ENCODE assay signal across 10 cellular contexts in genomic region chr19:57302020-57302465, GRCh38. TPM values are rescaled to one million over a fixed set of nuclear protein-coding genes. Genes with fewer than 3 reads are reported as not detected.
DNase-seq lines count a peak whose midpoint lies in the region; ATAC-seq lines count a peak whose summit lies in the region.
"Had no signal": no experiment of that assay in that cellular context is flagged by ENCODE, and none has a peak within 500 bp of the region (broad histone marks: within the 10 kb centered on the region; RNA-seq: fewer than 3 reads in every experiment).

No MANE protein-coding gene starts in this region.

- no peaks in the 10 kb centered on the region for H3K27me3 Mint-ChIP-seq in activated naive CD8-positive, alpha-beta T cell treated with anti-CD3 and anti-CD28 coated beads for 36 hours

- H3K9me3 Mint-ChIP-seq in activated naive CD8-positive, alpha-beta T cell treated with anti-CD3 and anti-CD28 coated beads for 36 hours: peaks cover 27% of the 10 kb centered on the region

- H3K27ac Mint-ChIP-seq in activated naive CD8-positive, alpha-beta T cell treated with anti-CD3 and anti-CD28 coated beads for 36 hours: no peak overlapping the region

- H3K27me3 ChIP-seq in esophagus (ENCODE audit: control insufficient read depth in 1 of 2, insufficient read depth in 2 of 2, low read length in 2 of 2): no peaks in the 10 kb centered on the region

- DNase-seq in ELR (ENCODE audit: low read depth) (peak; percentile 88), NCI-H226 (peak; percentile 99), sciatic nerve (ENCODE audit: low spot score) (no peak), NCI-H446 treated with DMSO at 0.1 percent for 48 hours (lab: John Stamatoyannopoulos, UW) (no peak), activated gamma-delta T cell (lab: John Stamatoyannopoulos, UW) (no peak)
- no peak for DNase-seq in activated naive CD8-positive, alpha-beta T cell treated with anti-CD3 and anti-CD28 coated beads for 36 hours
- DNase-seq: activated naive CD4-positive, alpha-beta T cell; SHP77 treated with DMSO at 0.1 percent for 48 hours had no signal

- H3K4me3 Mint-ChIP-seq in activated naive CD8-positive, alpha-beta T cell treated with anti-CD3 and anti-CD28 coated beads for 36 hours: no peak overlapping the region

- intact Hi-C loops in sciatic nerve (cut with DNase I): no loop called here

- H3K27ac ChIP-seq in esophagus (ENCODE audit: low read depth in 2 of 2, low read length in 1 of 2): peak overlapping the region; percentile 90 to 96

- peaks cover 76% of the 10 kb centered on the region for H3K36me3 Mint-ChIP-seq in activated naive CD8-positive, alpha-beta T cell treated with anti-CD3 and anti-CD28 coated beads for 36 hours

- no peaks in the 10 kb centered on the region for H3K9me3 ChIP-seq in esophagus (ENCODE audit: control insufficient read depth in 2 of 2, insufficient read depth in 1 of 2, low read depth in 1 of 2, low read length in 1 of 2)

- H3K4me3 ChIP-seq in esophagus (ENCODE audit: low read depth in 1 of 2, low read length in 2 of 2): no peak overlapping the region

- H3K36me3 ChIP-seq in esophagus (ENCODE audit: control insufficient read depth in 2 of 2, insufficient read depth in 2 of 2, low read length in 1 of 2): peaks cover 0 to 8% of the 10 kb centered on the region in 2 donors

- peaks cover 10% of the 10 kb centered on the region for H3K4me1 Mint-ChIP-seq in activated naive CD8-positive, alpha-beta T cell treated with anti-CD3 and anti-CD28 coated beads for 36 hours

- 46 to 55% methylated on average over 1 of the region's 1 CpG for WGBS in esophagus, 2 donors

- H3K4me1 ChIP-seq in esophagus (ENCODE audit: control insufficient read depth in 2 of 2, insufficient read depth in 2 of 2, low read length in 1 of 2): peaks cover 8 to 18% of the 10 kb centered on the region in 2 donors

- ATAC-seq in sciatic nerve (peak; percentile 32), GM21619 (IDR thresholded peaks at IDR 0.05; ENCODE audit: unreplicated experiment) (no peak)

RNA-seq across cellular contexts. Expression of gene ZNF543, which starts 18.2 kb away (rescaled TPM):
- 1 to 10 TPM; 1.4 to 2.6 TPM for polyA plus RNA-seq in esophagus
- 7.0 TPM for total RNA-seq in sciatic nerve
- total RNA-seq in activated naive CD8-positive, alpha-beta T cell treated with anti-CD3 and anti-CD28 coated beads for 36 hours: 1 to 10 TPM; 8.2 to 8.4 TPM

RNA-seq across cellular contexts. Expression of gene ZNF460, which starts 21.8 kb away (rescaled TPM):
- polyA plus RNA-seq in esophagus: 1 to 10 TPM in 1 of 2 donors, under 1 TPM in 1; 0.75 to 3.8 TPM
- 80.5 TPM for total RNA-seq in sciatic nerve
- total RNA-seq in activated naive CD8-positive, alpha-beta T cell treated with anti-CD3 and anti-CD28 coated beads for 36 hours: 10 to 100 TPM; 40.5 to 44.3 TPM

RNA-seq across cellular contexts. Expression of gene ZNF304, which starts 49.0 kb away (rescaled TPM):
- polyA plus RNA-seq in esophagus: 1 to 10 TPM; 2.2 to 3.0 TPM
- total RNA-seq in sciatic nerve: 9.2 TPM
- 10 to 100 TPM; 10.3 to 10.5 TPM for total RNA-seq in activated naive CD8-positive, alpha-beta T cell treated with anti-CD3 and anti-CD28 coated beads for 36 hours

Comparison
In these comparisons a context has a peak if more than half of its experiments do, and no peak if none do; other contexts are left out.
1. DNase-seq: peak in ELR (single experiment) and NCI-H226 (single experiment); none in sciatic nerve (single experiment), NCI-H446 treated with DMSO at 0.1 percent for 48 hours (single experiment), activated gamma-delta T cell (single experiment) and activated naive CD8-positive, alpha-beta T cell treated with anti-CD3 and anti-CD28 coated beads for 36 hours (single experiment).